9 cellular contexts compared by ENCODE assay signal in the genomic region with DNA sequence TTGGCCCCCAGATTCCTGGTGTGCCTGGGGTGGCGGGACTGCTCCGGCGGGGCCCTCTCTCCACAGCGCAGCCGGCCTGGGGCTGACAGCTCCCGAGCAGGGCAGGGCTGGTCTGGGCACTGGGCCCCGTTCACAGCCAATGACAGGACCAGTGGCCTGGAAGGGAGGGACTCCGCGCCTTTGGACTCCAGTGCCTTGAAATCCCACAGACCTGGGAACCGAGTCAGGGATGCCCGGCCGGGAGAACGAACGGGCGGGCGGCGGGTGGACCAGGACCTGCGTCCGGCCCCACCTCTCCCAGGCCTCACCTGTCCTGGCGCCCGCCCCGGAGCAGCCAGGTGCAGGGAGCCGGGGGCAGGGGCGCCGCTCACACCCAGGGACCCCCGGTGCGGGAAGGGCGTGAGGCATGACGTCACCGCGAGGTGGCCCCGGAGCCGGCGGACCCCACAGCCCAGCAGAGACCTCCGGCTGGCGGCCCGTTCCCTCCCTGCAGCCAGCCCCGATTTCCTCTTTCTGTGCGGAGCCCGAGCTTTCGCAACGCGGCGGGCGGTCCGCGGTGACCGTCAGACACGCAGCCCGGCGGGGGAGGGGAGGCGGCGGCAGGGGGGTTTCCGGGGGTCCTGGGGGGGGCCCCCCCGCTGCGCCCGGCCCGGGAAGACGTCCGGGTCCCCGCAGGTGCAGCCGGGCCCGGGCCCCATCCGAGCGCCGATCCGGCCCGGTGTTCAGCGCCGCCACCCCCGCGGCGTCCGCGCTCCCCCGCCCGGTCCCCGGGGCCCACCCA. TPM values are rescaled to one million over a fixed set of nuclear protein-coding genes. Genes with fewer than 3 reads are reported as not detected.
DNase-seq lines count a peak whose midpoint lies in the region; ATAC-seq and TF ChIP-seq lines count a peak whose summit lies in the region.
"Had no signal": no experiment of that assay in that cellular context is flagged by ENCODE, and none has a peak within 500 bp of the region (broad histone marks: within the 10 kb centered on the region; RNA-seq: fewer than 3 reads in every experiment).

No MANE protein-coding gene starts in this region.

- H3K4me2 ChIP-seq in parathyroid adenoma (ENCODE audit: low read length): peak overlapping the region; percentile 72

- H3K4me1 Mint-ChIP-seq in activated CD4-positive, alpha-beta memory T cell treated with anti-CD3 and anti-CD28 coated beads, Interleukin-2, amount 10 ng/mL, durations not matched to agents 7 days and 5 days: peaks cover 13% of the 10 kb centered on the region
- peaks cover 7% of the 10 kb centered on the region for H3K4me1 Mint-ChIP-seq in activated CD4-positive, alpha-beta memory T cell treated with anti-CD3 and anti-CD28 coated beads for 36 hours (ENCODE audit: low read depth)
- peaks cover 8% of the 10 kb centered on the region for H3K4me1 Mint-ChIP-seq in activated naive CD8-positive, alpha-beta T cell (ENCODE audit: low read depth)

- peaks cover 15% of the 10 kb centered on the region for H3K27me3 Mint-ChIP-seq in activated CD4-positive, alpha-beta memory T cell treated with anti-CD3 and anti-CD28 coated beads, Interleukin-2, amount 10 ng/mL, durations not matched to agents 7 days and 5 days
- peaks cover 5% of the 10 kb centered on the region for H3K27me3 Mint-ChIP-seq in activated CD4-positive, alpha-beta memory T cell treated with anti-CD3 and anti-CD28 coated beads for 36 hours
- H3K27me3 Mint-ChIP-seq in activated naive CD8-positive, alpha-beta T cell: no peaks in the 10 kb centered on the region

- no peaks in the 10 kb centered on the region for H3K9me3 Mint-ChIP-seq in activated CD4-positive, alpha-beta memory T cell treated with anti-CD3 and anti-CD28 coated beads, Interleukin-2, amount 10 ng/mL, durations not matched to agents 7 days and 5 days
- H3K9me3 Mint-ChIP-seq in activated CD4-positive, alpha-beta memory T cell treated with anti-CD3 and anti-CD28 coated beads for 36 hours: no peaks in the 10 kb centered on the region
- H3K9me3 Mint-ChIP-seq in activated naive CD8-positive, alpha-beta T cell (ENCODE audit: low read depth): no peaks in the 10 kb centered on the region
- H3K9me3 Mint-ChIP-seq: brain had no signal

- H3K9ac ChIP-seq in parathyroid adenoma: peak overlapping the region; percentile 61

- CTCF ChIA-PET in activated CD4-positive, alpha-beta memory T cell treated with anti-CD3 and anti-CD28 coated beads, Interleukin-2, amount 10 ng/mL, durations not matched to agents 7 days and 5 days (lab: Charles Lee): interaction anchor here (0.6 to 1.0 kb wide), 2 partner anchors 44 to 45 kb away, joined by 4 read pairs; no protein-coding TSS in a partner anchor
- CTCF ChIA-PET in activated CD4-positive, alpha-beta memory T cell treated with anti-CD3 and anti-CD28 coated beads for 36 hours (lab: Charles Lee): interaction anchor here (0.8 to 5.6 kb wide), 4 partner anchors 31 to 81 kb away, joined by 3 to 54 read pairs (median 4); no protein-coding TSS in a partner anchor

- H3K9me3 ChIP-seq in right atrium auricular region (no peaks in the 10 kb centered on the region), parathyroid adenoma (ENCODE audit: control insufficient read depth, low read length) (no peaks in the 10 kb centered on the region)

- peak overlapping the region; percentile 54 for H3K4me3 Mint-ChIP-seq in activated CD4-positive, alpha-beta memory T cell treated with anti-CD3 and anti-CD28 coated beads, Interleukin-2, amount 10 ng/mL, durations not matched to agents 7 days and 5 days
- no peak overlapping the region for H3K4me3 Mint-ChIP-seq in activated CD4-positive, alpha-beta memory T cell treated with anti-CD3 and anti-CD28 coated beads for 36 hours
- H3K4me3 Mint-ChIP-seq in activated naive CD8-positive, alpha-beta T cell: peak overlapping the region; percentile 61

- H3K4me1 ChIP-seq in right atrium auricular region (peaks cover 0 to 19% of the 10 kb centered on the region in 2 donors), parathyroid adenoma (peaks cover 10% of the 10 kb centered on the region)

- H3K27me3 ChIP-seq in right atrium auricular region (peaks cover 0 to 8% of the 10 kb centered on the region in 2 donors), parathyroid adenoma (ENCODE audit: control insufficient read depth, insufficient read depth, low read length) (no peaks in the 10 kb centered on the region)

- ATAC-seq in HG03520 (IDR thresholded peaks at IDR 0.05; ENCODE audit: unreplicated experiment) (peak; percentile 12), GM21786 (IDR thresholded peaks at IDR 0.05; ENCODE audit: unreplicated experiment) (no peak)

- H3K4me3 ChIP-seq in right atrium auricular region (peak overlapping the region; percentile 44 to 54), parathyroid adenoma (ENCODE audit: low read depth, low read length) (peak overlapping the region; percentile 50)

- POLR2A ChIA-PET in activated CD4-positive, alpha-beta memory T cell treated with anti-CD3 and anti-CD28 coated beads, Interleukin-2, amount 10 ng/mL, durations not matched to agents 7 days and 5 days (lab: Charles Lee): interaction anchor here (1.1 to 1.5 kb wide), 6 partner anchors 14 to 45 kb away, joined by 3 to 9 read pairs (median 4); a partner anchor contains a TSS
- POLR2A ChIA-PET in activated CD4-positive, alpha-beta memory T cell treated with anti-CD3 and anti-CD28 coated beads for 36 hours (lab: Charles Lee): interaction anchor here (0.9 kb wide), 1 partner anchor 31 kb away, joined by 3 read pairs; no protein-coding TSS in a partner anchor

- H3K36me3 Mint-ChIP-seq in activated CD4-positive, alpha-beta memory T cell treated with anti-CD3 and anti-CD28 coated beads, Interleukin-2, amount 10 ng/mL, durations not matched to agents 7 days and 5 days (ENCODE audit: low read depth): no peaks in the 10 kb centered on the region
- H3K36me3 Mint-ChIP-seq in activated CD4-positive, alpha-beta memory T cell treated with anti-CD3 and anti-CD28 coated beads for 36 hours: no peaks in the 10 kb centered on the region
- H3K36me3 Mint-ChIP-seq in activated naive CD8-positive, alpha-beta T cell: no peaks in the 10 kb centered on the region

- peak overlapping the region; percentile 9 to 23 for H3K27ac ChIP-seq in right atrium auricular region
- peak overlapping the region; percentile 74 for H3K27ac ChIP-seq in parathyroid adenoma

- no peak for DNase-seq in activated CD4-positive, alpha-beta memory T cell treated with anti-CD3 and anti-CD28 coated beads, Interleukin-2, amount 10 ng/mL, durations not matched to agents 7 days and 5 days
- DNase-seq in activated CD4-positive, alpha-beta memory T cell treated with anti-CD3 and anti-CD28 coated beads for 36 hours: no peak
- no peak for DNase-seq in right atrium auricular region (ENCODE audit: low spot score)
- no peak for DNase-seq in NCI-H2171 treated with DMSO at 0.1 percent for 48 hours (lab: John Stamatoyannopoulos, UW)

- intact Hi-C loops in activated CD4-positive, alpha-beta memory T cell treated with anti-CD3 and anti-CD28 coated beads for 36 hours (cut with micrococcal nuclease): loop anchor here (1.0 kb wide), 1 partner anchor 44 kb away; no protein-coding TSS in a partner anchor

- H3K27ac Mint-ChIP-seq in activated CD4-positive, alpha-beta memory T cell treated with anti-CD3 and anti-CD28 coated beads, Interleukin-2, amount 10 ng/mL, durations not matched to agents 7 days and 5 days: no peak overlapping the region
- no peak overlapping the region for H3K27ac Mint-ChIP-seq in activated CD4-positive, alpha-beta memory T cell treated with anti-CD3 and anti-CD28 coated beads for 36 hours
- H3K27ac Mint-ChIP-seq in activated naive CD8-positive, alpha-beta T cell: no peak overlapping the region
- H3K27ac Mint-ChIP-seq: brain had no signal

- no peaks in the 10 kb centered on the region for H3K36me3 ChIP-seq in right atrium auricular region
- H3K36me3 ChIP-seq in parathyroid adenoma (ENCODE audit: control insufficient read depth, insufficient read depth, low read length): no peaks in the 10 kb centered on the region

- H2AFZ ChIP-seq in parathyroid adenoma: peak overlapping the region; percentile 84

- H3K79me2 ChIP-seq in parathyroid adenoma: peaks cover 30% of the 10 kb centered on the region

- TF ChIP-seq CTCF in right atrium auricular region (IDR thresholded peaks at IDR 0.05): no peak
- TF ChIP-seq CTCF in parathyroid adenoma (IDR thresholded peaks at IDR 0.05): no peak

RNA-seq across cellular contexts. Expression of a gene that starts 0.7 kb away (rescaled TPM):
- 10 to 100 TPM; 11.1 to 13.0 TPM for total RNA-seq in activated CD4-positive, alpha-beta memory T cell treated with anti-CD3 and anti-CD28 coated beads, Interleukin-2, amount 10 ng/mL, durations not matched to agents 7 days and 5 days
- 10 to 100 TPM; 14.1 to 16.1 TPM for total RNA-seq in activated CD4-positive, alpha-beta memory T cell treated with anti-CD3 and anti-CD28 coated beads for 36 hours
- 1 to 10 TPM; 4.2 to 7.7 TPM for total RNA-seq in right atrium auricular region

RNA-seq across cellular contexts. Expression of a gene that starts 21.6 kb away (rescaled TPM):
- total RNA-seq in activated CD4-positive, alpha-beta memory T cell treated with anti-CD3 and anti-CD28 coated beads, Interleukin-2, amount 10 ng/mL, durations not matched to agents 7 days and 5 days: 10 to 100 TPM; 17.4 to 18.2 TPM
- total RNA-seq in activated CD4-positive, alpha-beta memory T cell treated with anti-CD3 and anti-CD28 coated beads for 36 hours: 10 to 100 TPM; 14.1 to 15.6 TPM
- 1 to 10 TPM; 2.8 to 5.5 TPM for total RNA-seq in right atrium auricular region

RNA-seq across cellular contexts. Expression of a gene that starts 29.2 kb away (rescaled TPM):
- not detected for total RNA-seq in activated CD4-positive, alpha-beta memory T cell treated with anti-CD3 and anti-CD28 coated beads, Interleukin-2, amount 10 ng/mL, durations not matched to agents 7 days and 5 days
- not detected for total RNA-seq in activated CD4-positive, alpha-beta memory T cell treated with anti-CD3 and anti-CD28 coated beads for 36 hours
- not detected for total RNA-seq in right atrium auricular region
